Comparison of ENCODE assay signal across 8 cellular contexts in genomic region chr13:30607908-30608307, GRCh38.
A peak's percentile ranks its signal among the peaks of the same experiment; 100 is the strongest.
DNase-seq lines count a peak whose midpoint lies in the region; ATAC-seq, FAIRE-seq and TF ChIP-seq lines count a peak whose summit lies in the region.

No MANE protein-coding gene starts in this region.

- H3K4me2 ChIP-seq in Loucy (ENCODE audit: low read depth, low read length, poor library complexity, severe bottlenecking) = peak overlapping the region; percentile 8

- no peak overlapping the region for H3K27ac ChIP-seq in caudate nucleus (ENCODE audit: low read depth, low read length)

- H3K36me3 ChIP-seq in Loucy (ENCODE audit: insufficient read depth, low read length) = no peaks in the 10 kb centered on the region

- DNase-seq in DMS79 treated with DMSO at 0.1 percent for 48 hours (lab: John Stamatoyannopoulos, UW) (peak; percentile 77), urothelium cell line (ENCODE audit: low spot score) (no peak), caudate nucleus (lab: John Stamatoyannopoulos, UW) (no peak), NCI-H146 (lab: John Stamatoyannopoulos, UW) (no peak)
- peak; percentile 56 for DNase-seq in activated CD8-positive, alpha-beta memory T cell treated with anti-CD3 and anti-CD28 coated beads, Interleukin-2, amount 50 U/mL, for 48 hours
- peak; percentile 6 to 37 for DNase-seq in stimulated activated CD4-positive, alpha-beta T cell treated with anti-CD3 and anti-CD28 coated beads, Interleukin-1b, Interleukin-23, amount 100 ng/mL, for 4 hours (ENCODE audit: low read depth in 2 of 2)

- no peaks in the 10 kb centered on the region for H3K79me2 ChIP-seq in Loucy (ENCODE audit: insufficient read depth, low read length)

- no peaks in the 10 kb centered on the region for H4K20me1 ChIP-seq in Loucy (ENCODE audit: insufficient read depth, low read length, poor library complexity, severe bottlenecking)

- H3F3A ChIP-seq in Loucy (ENCODE audit: low read depth) = no peaks in the 10 kb centered on the region

- no peak for FAIRE-seq in urothelium cell line (lab: Jason Lieb, UNC)

- H3K9me3 ChIP-seq in Loucy (ENCODE audit: insufficient read depth, low read depth, low read length) = no peaks in the 10 kb centered on the region

- no peaks in the 10 kb centered on the region for H3K27me3 ChIP-seq in Loucy (ENCODE audit: insufficient read depth, low read length, poor library complexity, severe bottlenecking)

- peak; percentile 96 for ATAC-seq in GM21526 (IDR thresholded peaks at IDR 0.05; ENCODE audit: low FRiP score, unreplicated experiment)

- no peak overlapping the region for H3K4me3 ChIP-seq in Loucy (ENCODE audit: low read length, poor library complexity, severe bottlenecking)

- TF ChIP-seq CTCF in Loucy (conservative IDR thresholded peaks at IDR 0.05; ENCODE audit: low read length) = no peak

- H3K4me1 ChIP-seq in Loucy (ENCODE audit: insufficient read depth, low read length, poor library complexity, severe bottlenecking) = peaks cover 8% of the 10 kb centered on the region

- H2AFZ ChIP-seq in Loucy (ENCODE audit: low read length) = no peak overlapping the region

- no peak overlapping the region for H3K9ac ChIP-seq in Loucy (ENCODE audit: low read depth, low read length, poor library complexity, severe bottlenecking)

- no peaks in the 10 kb centered on the region for H3K9me2 ChIP-seq in Loucy (replicated peaks; ENCODE audit: low read depth, low read length)

Comparison
In these comparisons a context has a peak if more than half of its experiments do, and no peak if none do; other contexts are left out.
1. DNase-seq: peak in DMS79 treated with DMSO at 0.1 percent for 48 hours (single experiment), activated CD8-positive, alpha-beta memory T cell treated with anti-CD3 and anti-CD28 coated beads, Interleukin-2, amount 50 U/mL, for 48 hours (single experiment) and stimulated activated CD4-positive, alpha-beta T cell treated with anti-CD3 and anti-CD28 coated beads, Interleukin-1b, Interleukin-23, amount 100 ng/mL, for 4 hours (2 of 2); none in urothelium cell line (single experiment), caudate nucleus (0 of 61) and NCI-H146 (single experiment).